Comparison of ENCODE assay signal across 27 cellular contexts in the genomic region with DNA sequence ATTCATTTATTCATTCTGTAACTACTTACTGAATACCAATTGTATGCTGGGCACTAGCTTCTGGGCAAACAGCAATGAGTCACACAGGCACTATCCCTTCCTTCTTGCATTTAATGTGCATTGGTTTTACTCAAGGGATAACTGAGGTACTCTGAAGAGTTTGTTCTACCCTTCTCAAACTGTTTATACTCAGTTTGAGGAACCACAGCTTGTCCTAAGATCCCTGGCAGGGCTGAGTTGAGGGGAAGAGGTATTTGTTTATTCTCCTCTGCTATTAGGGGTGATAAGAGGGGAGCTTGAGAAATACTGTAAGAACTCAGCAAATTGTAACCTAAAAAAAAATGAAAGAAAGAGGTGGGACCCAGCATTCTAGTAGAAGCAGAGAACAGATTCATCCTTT.
"Had no signal": no experiment of that assay in that cellular context is flagged by ENCODE, and none has a peak within 500 bp of the region (broad histone marks: within the 10 kb centered on the region; RNA-seq: fewer than 3 reads in every experiment).

No MANE protein-coding gene starts in this region.

- H3K36me3 ChIP-seq: adrenal gland, breast epithelium, Peyer's patch, SJSA1 had no signal

- DNase-seq: activated CD4-positive, alpha-beta T cell treated with anti-CD3 and anti-CD28 coated beads for 4 hours; activated CD8-positive, alpha-beta memory T cell treated with anti-CD3 and anti-CD28 coated beads, Interleukin-2, amount 50 U/mL, for 4 hours; activated CD8-positive, alpha-beta T cell treated with anti-CD3 and anti-CD28 coated beads for 36 hours; activated naive CD4-positive, alpha-beta T cell treated with anti-CD3 and anti-CD28 coated beads, Interleukin-2, amount 50 U/mL, for 16 hours; activated naive CD8-positive, alpha-beta T cell treated with anti-CD3 and anti-CD28 coated beads, Interleukin-2, amount 10 ng/mL, durations not matched to agents 7 days and 5 days; adrenal gland; aorta; KG1; MV-4-11; NCI-H1092 treated with DMSO at 0.1 percent for 48 hours; NCI-H1417 treated with DMSO at 0.1 percent for 48 hours; NCI-H1694; NCI-H2029; NCI-H2107; NCI-H2171 treated with DMSO at 0.1 percent for 48 hours; NCI-H345; NCI-H510A treated with DMSO at 0.1 percent for 48 hours; NCI-H69; NK-92 treated with Interleukin-12 subunit alpha and Interleukin-12 subunit beta, amount 100 ng/mL, for 24 hours; Peyer's patch; SHP77 had no signal

- H3K36me3 Mint-ChIP-seq: activated naive CD8-positive, alpha-beta T cell treated with anti-CD3 and anti-CD28 coated beads, Interleukin-2, amount 10 ng/mL, durations not matched to agents 7 days and 5 days had no signal

- H3K27ac ChIP-seq: adrenal gland, breast epithelium, Peyer's patch, RWPE1, SJSA1 had no signal

- H3K27me3 Mint-ChIP-seq: activated naive CD8-positive, alpha-beta T cell treated with anti-CD3 and anti-CD28 coated beads, Interleukin-2, amount 10 ng/mL, durations not matched to agents 7 days and 5 days had no signal

- H3K4me1 ChIP-seq: adrenal gland, breast epithelium, Peyer's patch, SJSA1 had no signal

- H3K4me3 Mint-ChIP-seq: activated CD8-positive, alpha-beta T cell treated with anti-CD3 and anti-CD28 coated beads for 36 hours; activated naive CD8-positive, alpha-beta T cell treated with anti-CD3 and anti-CD28 coated beads, Interleukin-2, amount 10 ng/mL, durations not matched to agents 7 days and 5 days; T-helper 1 cell treated with Interleukin-12 subunit alpha and Interleukin-12 subunit beta and Interleukin-4 antibody, amounts not matched to agents 30 μg/mL and 1 μg/mL, for 36 hours had no signal

- H3K9me3 Mint-ChIP-seq: activated CD8-positive, alpha-beta T cell treated with anti-CD3 and anti-CD28 coated beads for 36 hours; activated naive CD8-positive, alpha-beta T cell treated with anti-CD3 and anti-CD28 coated beads, Interleukin-2, amount 10 ng/mL, durations not matched to agents 7 days and 5 days; T-helper 1 cell treated with Interleukin-12 subunit alpha and Interleukin-12 subunit beta and Interleukin-4 antibody, amounts not matched to agents 30 μg/mL and 1 μg/mL, for 36 hours had no signal

- ATAC-seq: activated CD4-positive, CD25-positive, alpha-beta regulatory T cell treated with anti-CD3 and anti-CD28 coated beads, Interleukin-2, amount 50 U/mL, for 24 hours; activated CD8-positive, alpha-beta T cell treated with anti-CD3 and anti-CD28 coated beads for 36 hours; SK-N-SH treated with all-trans-retinoic acid at 6 μM for 48 hours had no signal

- H3K9me3 ChIP-seq: adrenal gland, breast epithelium, Peyer's patch, SJSA1 had no signal

- H3K27me3 ChIP-seq: adrenal gland, breast epithelium, Peyer's patch, SJSA1 had no signal

- H3K4me1 Mint-ChIP-seq: activated naive CD8-positive, alpha-beta T cell treated with anti-CD3 and anti-CD28 coated beads, Interleukin-2, amount 10 ng/mL, durations not matched to agents 7 days and 5 days had no signal

- H3K4me3 ChIP-seq: adrenal gland, breast epithelium, Peyer's patch, SJSA1 had no signal

- H3K27ac Mint-ChIP-seq: activated CD8-positive, alpha-beta T cell treated with anti-CD3 and anti-CD28 coated beads for 36 hours; activated naive CD8-positive, alpha-beta T cell treated with anti-CD3 and anti-CD28 coated beads, Interleukin-2, amount 10 ng/mL, durations not matched to agents 7 days and 5 days; T-helper 1 cell treated with Interleukin-12 subunit alpha and Interleukin-12 subunit beta and Interleukin-4 antibody, amounts not matched to agents 30 μg/mL and 1 μg/mL, for 36 hours had no signal
